Comparison of ENCODE assay signal across 8 cellular contexts in genomic region chr3:4976109-4976508, GRCh38. TPM values are rescaled to one million over a fixed set of nuclear protein-coding genes. Genes with fewer than 3 reads are reported as not detected.
DNase-seq lines count a peak whose midpoint lies in the region; TF ChIP-seq lines count a peak whose summit lies in the region.

No MANE protein-coding gene starts in this region.

- TF ChIP-seq CTCF in choroid plexus epithelial cell (conservative IDR thresholded peaks at IDR 0.05; ENCODE audit: low read depth, low read length) (peak; percentile 79), uterus (IDR thresholded peaks at IDR 0.05) (peak; percentile 14 to 22 (median 18))

- H3K9me3 ChIP-seq in mucosa of rectum (ENCODE audit: control insufficient read depth in 2 of 2, low read length in 2 of 2) (no peaks in the 10 kb centered on the region), uterus (no peaks in the 10 kb centered on the region)

- in situ Hi-C loops in Caki2 (cut with HindIII; ENCODE audit: low pct_unique_long_range_greater_than_20kb, low sequenced_read_pairs): loop anchor here (10.0 kb wide), 1 partner anchor 241 kb away; no protein-coding TSS in a partner anchor

- intact Hi-C loops in uterus (cut with DNase I; ENCODE audit: low total_unique reads): no loop called here

- TF ChIP-seq POLR2A in uterus (IDR thresholded peaks at IDR 0.05): no peak

- H3K4me1 ChIP-seq in mucosa of rectum (ENCODE audit: control insufficient read depth in 2 of 2, insufficient read depth in 2 of 2, low read length in 2 of 2) (peaks cover 13 to 21% of the 10 kb centered on the region in 2 donors), uterus (no peaks in the 10 kb centered on the region)

- H3K27me3 ChIP-seq in mucosa of rectum (ENCODE audit: control insufficient read depth in 2 of 2, insufficient read depth in 2 of 2, low read length in 2 of 2): no peaks in the 10 kb centered on the region
- H3K27me3 ChIP-seq in uterus: no peaks in the 10 kb centered on the region

- no peak overlapping the region for H3K4me3 ChIP-seq in choroid plexus epithelial cell (ENCODE audit: low read depth, low read length)
- no peak overlapping the region for H3K4me3 ChIP-seq in mucosa of rectum (ENCODE audit: low read length in 2 of 2)
- H3K4me3 ChIP-seq in uterus: no peak overlapping the region

- H3K9ac ChIP-seq in mucosa of rectum (ENCODE audit: low read depth in 1 of 2, low read length in 2 of 2): no peak overlapping the region

- peak overlapping the region; percentile 100 for H3K27ac ChIP-seq in mucosa of rectum (ENCODE audit: low read depth in 2 of 2, low read length in 2 of 2)
- H3K27ac ChIP-seq in uterus: peak overlapping the region; percentile 96 to 99

- DNase-seq in Caki2 (ENCODE audit: low read depth) (peak; percentile 61), HT-29 (ENCODE audit: low spot score) (peak; percentile 67), SKM-1 treated with dmso at 0.1 percent for 144 hours (lab: John Stamatoyannopoulos, UW; ENCODE audit: unreplicated experiment) (peak; percentile 89), choroid plexus epithelial cell (ENCODE audit: low read depth) (peak; percentile 83), uterus (peak in 1 of 2 donors; percentile 40), NCI-H187 (lab: John Stamatoyannopoulos, UW) (no peak)
- DNase-seq in NK-92 treated with Interleukin-12 subunit alpha and Interleukin-12 subunit beta, amount 100 ng/mL, for 24 hours (lab: John Stamatoyannopoulos, UW): no peak

- no peaks in the 10 kb centered on the region for H3K36me3 ChIP-seq in mucosa of rectum (ENCODE audit: control insufficient read depth in 2 of 2, insufficient read depth in 2 of 2, low read length in 2 of 2)
- no peaks in the 10 kb centered on the region for H3K36me3 ChIP-seq in uterus

RNA-seq across cellular contexts. Expression of gene BHLHE40, which starts 3.1 kb away (rescaled TPM):
- total RNA-seq in Caki2 (2014; rRNA removed; shearing (Covaris generic); ENCODE audit: low replicate concordance): 35.3 and 49.9 TPM in 2 replicates
- 22.1 and 26.1 TPM in 2 replicates for total RNA-seq in HT-29 (2014; rRNA removed; shearing (Covaris generic))
- 10 to 100 TPM; 11.4 to 84.2 (median 28.1) TPM for total RNA-seq in uterus

Comparison
In these comparisons a context has a peak if more than half of its experiments do, and no peak if none do; other contexts are left out.
1. DNase-seq: peak in Caki2 (single experiment), HT-29 (single experiment), SKM-1 treated with dmso at 0.1 percent for 144 hours (single experiment) and choroid plexus epithelial cell (single experiment); none in NK-92 treated with Interleukin-12 subunit alpha and Interleukin-12 subunit beta, amount 100 ng/mL, for 24 hours (single experiment) and NCI-H187 (0 of 2).